ENCODE assay signal across 1 cellular context in genomic region chr11:77138106-77138649, GRCh38.
TF ChIP-seq lines count a peak whose summit lies in the region.

No MANE protein-coding gene starts in this region.

TF ChIP-seq in GM23338, 12 proteins besides CTCF, POLR2A, EP300 and RAD21:
- TF ChIP-seq, protein P1, sequence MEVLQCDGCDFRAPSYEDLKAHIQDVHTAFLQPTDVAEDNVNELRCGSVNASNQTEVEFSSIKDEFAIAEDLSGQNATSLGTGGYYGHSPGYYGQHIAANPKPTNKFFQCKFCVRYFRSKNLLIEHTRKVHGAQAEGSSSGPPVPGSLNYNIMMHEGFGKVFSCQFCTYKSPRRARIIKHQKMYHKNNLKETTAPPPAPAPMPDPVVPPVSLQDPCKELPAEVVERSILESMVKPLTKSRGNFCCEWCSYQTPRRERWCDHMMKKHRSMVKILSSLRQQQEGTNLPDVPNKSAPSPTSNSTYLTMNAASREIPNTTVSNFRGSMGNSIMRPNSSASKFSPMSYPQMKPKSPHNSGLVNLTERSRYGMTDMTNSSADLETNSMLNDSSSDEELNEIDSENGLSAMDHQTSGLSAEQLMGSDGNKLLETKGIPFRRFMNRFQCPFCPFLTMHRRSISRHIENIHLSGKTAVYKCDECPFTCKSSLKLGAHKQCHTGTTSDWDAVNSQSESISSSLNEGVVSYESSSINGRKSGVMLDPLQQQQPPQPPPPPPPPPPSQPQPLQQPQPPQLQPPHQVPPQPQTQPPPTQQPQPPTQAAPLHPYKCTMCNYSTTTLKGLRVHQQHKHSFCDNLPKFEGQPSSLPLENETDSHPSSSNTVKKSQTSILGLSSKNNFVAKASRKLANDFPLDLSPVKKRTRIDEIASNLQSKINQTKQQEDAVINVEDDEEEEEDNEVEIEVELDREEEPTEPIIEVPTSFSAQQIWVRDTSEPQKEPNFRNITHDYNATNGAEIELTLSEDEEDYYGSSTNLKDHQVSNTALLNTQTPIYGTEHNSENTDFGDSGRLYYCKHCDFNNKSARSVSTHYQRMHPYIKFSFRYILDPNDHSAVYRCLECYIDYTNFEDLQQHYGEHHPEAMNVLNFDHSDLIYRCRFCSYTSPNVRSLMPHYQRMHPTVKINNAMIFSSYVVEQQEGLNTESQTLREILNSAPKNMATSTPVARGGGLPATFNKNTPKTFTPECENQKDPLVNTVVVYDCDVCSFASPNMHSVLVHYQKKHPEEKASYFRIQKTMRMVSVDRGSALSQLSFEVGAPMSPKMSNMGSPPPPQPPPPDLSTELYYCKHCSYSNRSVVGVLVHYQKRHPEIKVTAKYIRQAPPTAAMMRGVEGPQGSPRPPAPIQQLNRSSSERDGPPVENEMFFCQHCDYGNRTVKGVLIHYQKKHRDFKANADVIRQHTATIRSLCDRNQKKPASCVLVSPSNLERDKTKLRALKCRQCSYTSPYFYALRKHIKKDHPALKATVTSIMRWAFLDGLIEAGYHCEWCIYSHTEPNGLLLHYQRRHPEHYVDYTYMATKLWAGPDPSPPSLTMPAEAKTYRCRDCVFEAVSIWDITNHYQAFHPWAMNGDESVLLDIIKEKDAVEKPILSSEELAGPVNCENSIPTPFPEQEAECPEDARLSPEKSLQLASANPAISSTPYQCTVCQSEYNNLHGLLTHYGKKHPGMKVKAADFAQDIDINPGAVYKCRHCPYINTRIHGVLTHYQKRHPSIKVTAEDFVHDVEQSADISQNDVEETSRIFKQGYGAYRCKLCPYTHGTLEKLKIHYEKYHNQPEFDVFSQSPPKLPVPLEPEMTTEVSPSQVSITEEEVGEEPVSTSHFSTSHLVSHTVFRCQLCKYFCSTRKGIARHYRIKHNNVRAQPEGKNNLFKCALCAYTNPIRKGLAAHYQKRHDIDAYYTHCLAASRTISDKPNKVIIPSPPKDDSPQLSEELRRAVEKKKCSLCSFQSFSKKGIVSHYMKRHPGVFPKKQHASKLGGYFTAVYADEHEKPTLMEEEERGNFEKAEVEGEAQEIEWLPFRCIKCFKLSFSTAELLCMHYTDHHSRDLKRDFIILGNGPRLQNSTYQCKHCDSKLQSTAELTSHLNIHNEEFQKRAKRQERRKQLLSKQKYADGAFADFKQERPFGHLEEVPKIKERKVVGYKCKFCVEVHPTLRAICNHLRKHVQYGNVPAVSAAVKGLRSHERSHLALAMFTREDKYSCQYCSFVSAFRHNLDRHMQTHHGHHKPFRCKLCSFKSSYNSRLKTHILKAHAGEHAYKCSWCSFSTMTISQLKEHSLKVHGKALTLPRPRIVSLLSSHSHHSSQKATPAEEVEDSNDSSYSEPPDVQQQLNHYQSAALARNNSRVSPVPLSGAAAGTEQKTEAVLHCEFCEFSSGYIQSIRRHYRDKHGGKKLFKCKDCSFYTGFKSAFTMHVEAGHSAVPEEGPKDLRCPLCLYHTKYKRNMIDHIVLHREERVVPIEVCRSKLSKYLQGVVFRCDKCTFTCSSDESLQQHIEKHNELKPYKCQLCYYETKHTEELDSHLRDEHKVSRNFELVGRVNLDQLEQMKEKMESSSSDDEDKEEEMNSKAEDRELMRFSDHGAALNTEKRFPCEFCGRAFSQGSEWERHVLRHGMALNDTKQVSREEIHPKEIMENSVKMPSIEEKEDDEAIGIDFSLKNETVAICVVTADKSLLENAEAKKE (CRISPR knock-in tag; IDR thresholded peaks at IDR 0.05): no peak
- TF ChIP-seq EZH2phosphoT487 (IDR thresholded peaks at IDR 0.05; ENCODE audit: unreplicated experiment) (no peak), ZNF331 (CRISPR knock-in tag; IDR thresholded peaks at IDR 0.05; ENCODE audit: low read depth) (no peak)
TF ChIP-seq in GM23338: peak in this region for 0.
